25 cellular contexts compared by ENCODE assay signal in genomic region chr1:178275083-178275482, GRCh38.
DNase-seq lines count a peak whose midpoint lies in the region; ATAC-seq, FAIRE-seq and TF ChIP-seq lines count a peak whose summit lies in the region.
"Had no signal": no experiment of that assay in that cellular context is flagged by ENCODE, and none has a peak within 500 bp of the region (broad histone marks: within the 10 kb centered on the region; RNA-seq: fewer than 3 reads in every experiment).

No MANE protein-coding gene starts in this region.

- no peaks in the 10 kb centered on the region for H3K9me3 ChIP-seq in A549
- H3K9me3 ChIP-seq in HUES6 (ENCODE audit: control insufficient read depth, insufficient read depth, low read depth, low read length): peaks cover 3% of the 10 kb centered on the region
- peaks cover 7% of the 10 kb centered on the region for H3K9me3 ChIP-seq in mesodermal cell (ENCODE audit: control insufficient read depth, low read length)
- H3K9me3 ChIP-seq: BE2C, mucosa of descending colon, thyroid gland had no signal

- no peak for TF ChIP-seq POLR2A in A549 (IDR thresholded peaks at IDR 0.05; ENCODE audit: low read length)

- H3K36me3 ChIP-seq in HUES6 (ENCODE audit: control insufficient read depth, insufficient read depth, low read length) (no peaks in the 10 kb centered on the region), mesodermal cell (ENCODE audit: control insufficient read depth, insufficient read depth, low read length) (no peaks in the 10 kb centered on the region), H7 (replicated peaks; ENCODE audit: control insufficient read depth, insufficient read depth, low read length) (no peaks in the 10 kb centered on the region)
- H3K36me3 ChIP-seq: BE2C, left ventricle myocardium inferior, spleen, thyroid gland had no signal

- CTCF ChIA-PET in A549 (lab: Yijun Ruan, JAX): interaction anchor here (0.8 to 2.6 kb wide), 3 partner anchors 9 to 237 kb away, joined by 3 to 16 read pairs (median 7); no protein-coding TSS in a partner anchor

- DNase-seq in A549 (ENCODE audit: low read depth in 1 of 2, low spot score in 1 of 2) (no peak), choroid plexus epithelial cell (ENCODE audit: low read depth) (peak; percentile 48), RCC 7860 (ENCODE audit: low spot score) (no peak), H7 (no peak), NCI-H1436 (lab: John Stamatoyannopoulos, UW) (no peak)
- DNase-seq: activated CD4-positive, alpha-beta T cell treated with anti-CD3 and anti-CD28 coated beads, Interleukin-2, amount 50 U/mL, for 48 hours; activated effector memory CD4-positive, alpha-beta T cell treated with Interleukin-2 at 50 U/mL for 16 hours; BE2C; COR-L47; DND-41; left ventricle myocardium inferior; mucosa of descending colon; NCI-H1417 treated with DMSO at 0.1 percent for 48 hours; NCI-H2171 treated with DMSO at 0.1 percent for 48 hours; NCI-H526; spleen; stimulated activated CD4-positive, alpha-beta T cell treated with anti-CD3 and anti-CD28 coated beads, Interleukin-4, amount 100 ng/mL, for 24 hours; thyroid gland had no signal

- POLR2A ChIA-PET in A549 (lab: Yijun Ruan, JAX): no interaction called here

- H3K27me3 ChIP-seq in HUES6 (ENCODE audit: control insufficient read depth, insufficient read depth, low read length) (no peaks in the 10 kb centered on the region), H7 (ENCODE audit: control insufficient read depth, insufficient read depth, low read length) (no peaks in the 10 kb centered on the region)
- H3K27me3 ChIP-seq: BE2C, spleen, thyroid gland had no signal

- peak; percentile 28 for FAIRE-seq in A549 (lab: Jason Lieb, UNC)
- FAIRE-seq in RCC 7860 (lab: Jason Lieb, UNC): no peak
- FAIRE-seq: A204.1, GM19239 had no signal

- 88% methylated on average over 2 of the region's 2 CpGs for WGBS in A549 (ENCODE audit: missing lambda C conversion rate)
- 73 to 80% methylated on average over 1 of the region's 2 CpGs for WGBS in mesodermal cell (ENCODE audit: insufficient coverage in 2 of 2), 2 experiments

- TF ChIP-seq CTCF in A549 (IDR thresholded peaks at IDR 0.05): no peak
- no peak for TF ChIP-seq CTCF in choroid plexus epithelial cell (conservative IDR thresholded peaks at IDR 0.05; ENCODE audit: low read depth, low read length)

- ATAC-seq in A549 (peak in 1 of 2 experiments; percentile 60; a peak in 3 of 6 replicates), GM18519 (IDR thresholded peaks at IDR 0.05; ENCODE audit: low FRiP score, unreplicated experiment) (no peak)
- ATAC-seq: mucosa of descending colon had no signal

- no peak overlapping the region for H3K4me3 ChIP-seq in A549
- no peak overlapping the region for H3K4me3 ChIP-seq in HUES6 (ENCODE audit: low read depth, low read length)
- no peak overlapping the region for H3K4me3 ChIP-seq in choroid plexus epithelial cell (ENCODE audit: low read depth, low read length)
- H3K4me3 ChIP-seq in mesodermal cell (ENCODE audit: extremely low read depth, insufficient read depth, low read length, poor library complexity, severe bottlenecking): no peak overlapping the region
- no peak overlapping the region for H3K4me3 ChIP-seq in H7 (ENCODE audit: insufficient read depth, low read depth, low read length)
- H3K4me3 ChIP-seq: coronary artery, left ventricle myocardium inferior, mucosa of descending colon, spleen, thyroid gland had no signal

- H3K4me1 ChIP-seq in A549: peaks cover 14% of the 10 kb centered on the region; the same call in 1 of the 3 replicates
- H3K4me1 ChIP-seq in HUES6 (ENCODE audit: control insufficient read depth, insufficient read depth, low read length): peaks cover 67% of the 10 kb centered on the region
- peaks cover 58% of the 10 kb centered on the region for H3K4me1 ChIP-seq in mesodermal cell (ENCODE audit: control insufficient read depth, insufficient read depth, low read length, poor library complexity, severe bottlenecking)
- H3K4me1 ChIP-seq: BE2C had no signal

- TF ChIP-seq RAD21 in A549 (conservative IDR thresholded peaks at IDR 0.05 in 1 of 2, IDR thresholded peaks at IDR 0.05 in 1 of 2): no peak

- no peak for TF ChIP-seq EP300 in A549 (IDR thresholded peaks at IDR 0.05)

- no peak overlapping the region for H3K4me2 ChIP-seq in A549

- no peak overlapping the region for H3K9ac ChIP-seq in HUES6 (ENCODE audit: low read length)

- no peak overlapping the region for H3K27ac ChIP-seq in A549
- H3K27ac ChIP-seq in HUES6 (ENCODE audit: low read depth, low read length): peak overlapping the region; percentile 10; the same call in 1 of the 2 replicates
- H3K27ac ChIP-seq in mesodermal cell (ENCODE audit: low read depth, low read length, severe bottlenecking): peak overlapping the region; percentile 61
- H3K27ac ChIP-seq: coronary artery, left ventricle myocardium inferior, RWPE1, spleen, thyroid gland had no signal

TF ChIP-seq in A549, 52 proteins besides CTCF, POLR2A, EP300 and RAD21:
- no peak for TF ChIP-seq TP53 (CRISPR knock-in tag; IDR thresholded peaks at IDR 0.05)
TF ChIP-seq in A549: peak in this region for 0.

Comparison
In these comparisons a context has a peak if more than half of its experiments do, and no peak if none do; other contexts are left out.
1. H3K27ac ChIP-seq: peak in HUES6 (single experiment) and mesodermal cell (single experiment); none in A549 (0 of 2).